In the genomic region with DNA sequence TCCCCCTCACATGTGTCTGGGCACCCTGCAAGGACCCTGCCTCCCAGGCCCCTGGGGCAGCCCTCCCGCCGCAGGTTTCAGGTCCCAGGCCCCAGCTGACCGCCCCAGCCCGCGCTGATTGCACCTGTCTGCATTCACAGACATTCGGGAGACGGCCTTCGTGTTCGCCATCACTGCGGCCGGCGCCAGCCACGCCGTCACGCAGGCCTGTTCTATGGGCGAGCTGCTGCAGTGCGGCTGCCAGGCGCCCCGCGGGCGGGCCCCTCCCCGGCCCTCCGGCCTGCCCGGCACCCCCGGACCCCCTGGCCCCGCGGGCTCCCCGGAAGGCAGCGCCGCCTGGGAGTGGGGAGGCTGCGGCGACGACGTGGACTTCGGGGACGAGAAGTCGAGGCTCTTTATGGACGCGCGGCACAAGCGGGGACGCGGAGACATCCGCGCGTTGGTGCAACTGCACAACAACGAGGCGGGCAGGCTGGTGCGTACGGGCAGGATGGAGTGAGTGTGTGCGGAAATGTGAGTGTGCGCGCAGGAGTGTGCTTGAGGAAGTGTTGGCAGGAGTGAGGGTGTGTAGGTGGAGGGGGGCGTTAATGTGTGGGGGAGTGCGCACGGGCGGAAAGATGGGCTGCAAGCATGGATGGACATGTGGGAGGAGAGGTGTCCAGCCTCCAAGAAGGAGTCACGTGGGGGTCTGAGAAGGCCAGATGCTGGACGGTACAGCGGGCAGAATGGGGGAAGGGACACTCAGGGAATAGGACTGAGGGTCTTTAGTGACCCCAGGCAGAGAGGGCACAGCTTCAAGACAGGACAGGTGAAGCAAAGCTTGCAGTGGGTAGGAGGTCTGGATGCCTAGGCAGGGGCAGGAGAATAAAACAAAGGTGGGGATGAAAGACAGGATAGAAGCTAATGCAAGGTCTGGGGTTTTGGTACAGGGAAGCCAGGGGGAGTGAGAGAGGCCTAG, we compare ENCODE assay signal across 11 cellular contexts. TPM values are rescaled to one million over a fixed set of nuclear protein-coding genes. Genes with fewer than 3 reads are reported as not detected.
DNase-seq lines count a peak whose midpoint lies in the region; ATAC-seq and TF ChIP-seq lines count a peak whose summit lies in the region.
"Had no signal": no experiment of that assay in that cellular context is flagged by ENCODE, and none has a peak within 500 bp of the region (broad histone marks: within the 10 kb centered on the region; RNA-seq: fewer than 3 reads in every experiment).

No MANE protein-coding gene starts in this region.

- no peak for DNase-seq in stimulated activated naive CD8-positive, alpha-beta T cell treated with anti-CD3 and anti-CD28 coated beads, Interleukin-15, Interleukin-2, amounts not matched to agents 100 U/mL and 50 U/mL, for 24 hours
- DNase-seq in activated CD4-positive, alpha-beta T cell treated with anti-CD3 and anti-CD28 coated beads, Interleukin-2, amount 10 ng/mL, durations not matched to agents 7 days and 5 days: no peak
- DNase-seq in memory B cell (ENCODE audit: low spot score in 2 of 2) (no peak), vagina (ENCODE audit: extremely low spot score in 2 of 2) (no peak), kidney tubule cell (ENCODE audit: low spot score) (no peak)
- DNase-seq: activated effector memory CD4-positive, alpha-beta T cell treated with anti-CD3 and anti-CD28 coated beads, Interleukin-2, amount 50 U/mL, for 16 hours had no signal

- CTCF ChIA-PET in activated CD4-positive, alpha-beta T cell treated with anti-CD3 and anti-CD28 coated beads, Interleukin-2, amount 10 ng/mL, durations not matched to agents 7 days and 5 days (lab: Charles Lee): interaction anchor here (0.6 to 27.4 kb wide), 4 partner anchors 24 to 298 kb away, joined by 3 to 669 read pairs (median 5); no protein-coding TSS in a partner anchor

- H3K27ac Mint-ChIP-seq in stimulated activated naive CD8-positive, alpha-beta T cell treated with anti-CD3 and anti-CD28 coated beads, Interleukin-15, Interleukin-2, amounts not matched to agents 100 ng/mL and 50 ng/mL, for 24 hours: peak overlapping the region; percentile 11
- H3K27ac Mint-ChIP-seq in activated CD4-positive, alpha-beta T cell treated with anti-CD3 and anti-CD28 coated beads, Interleukin-2, amount 10 ng/mL, durations not matched to agents 7 days and 5 days: no peak overlapping the region
- H3K27ac Mint-ChIP-seq in memory B cell: no peak overlapping the region

- no peaks in the 10 kb centered on the region for H3K9me3 ChIP-seq in vagina

- H3K4me1 Mint-ChIP-seq in stimulated activated naive CD8-positive, alpha-beta T cell treated with anti-CD3 and anti-CD28 coated beads, Interleukin-15, Interleukin-2, amounts not matched to agents 100 ng/mL and 50 ng/mL, for 24 hours (ENCODE audit: low read depth): peaks cover 23% of the 10 kb centered on the region
- H3K4me1 Mint-ChIP-seq in activated CD4-positive, alpha-beta T cell treated with anti-CD3 and anti-CD28 coated beads, Interleukin-2, amount 10 ng/mL, durations not matched to agents 7 days and 5 days: peaks cover 11% of the 10 kb centered on the region
- peaks cover 24% of the 10 kb centered on the region for H3K4me1 Mint-ChIP-seq in memory B cell

- peaks cover 5% of the 10 kb centered on the region for H3K27me3 ChIP-seq in vagina

- H3K4me3 Mint-ChIP-seq in stimulated activated naive CD8-positive, alpha-beta T cell treated with anti-CD3 and anti-CD28 coated beads, Interleukin-15, Interleukin-2, amounts not matched to agents 100 ng/mL and 50 ng/mL, for 24 hours: peak overlapping the region; percentile 74
- H3K4me3 Mint-ChIP-seq in activated CD4-positive, alpha-beta T cell treated with anti-CD3 and anti-CD28 coated beads, Interleukin-2, amount 10 ng/mL, durations not matched to agents 7 days and 5 days: peak overlapping the region; percentile 9
- peak overlapping the region; percentile 87 for H3K4me3 Mint-ChIP-seq in memory B cell

- no peaks in the 10 kb centered on the region for H3K36me3 ChIP-seq in vagina

- H3K27me3 Mint-ChIP-seq in stimulated activated naive CD8-positive, alpha-beta T cell treated with anti-CD3 and anti-CD28 coated beads, Interleukin-15, Interleukin-2, amounts not matched to agents 100 ng/mL and 50 ng/mL, for 24 hours: peaks cover 61% of the 10 kb centered on the region
- peaks cover 75% of the 10 kb centered on the region for H3K27me3 Mint-ChIP-seq in activated CD4-positive, alpha-beta T cell treated with anti-CD3 and anti-CD28 coated beads, Interleukin-2, amount 10 ng/mL, durations not matched to agents 7 days and 5 days
- H3K27me3 Mint-ChIP-seq in memory B cell: peaks cover 17% of the 10 kb centered on the region

- H3K27ac ChIP-seq in vagina: no peak overlapping the region

- TF ChIP-seq CTCF in vagina (IDR thresholded peaks at IDR 0.05): no peak

- H3K4me1 ChIP-seq in vagina: peaks cover 13% of the 10 kb centered on the region

- no peak for TF ChIP-seq POLR2A in vagina (IDR thresholded peaks at IDR 0.05)

- H3K36me3 Mint-ChIP-seq in stimulated activated naive CD8-positive, alpha-beta T cell treated with anti-CD3 and anti-CD28 coated beads, Interleukin-15, Interleukin-2, amounts not matched to agents 100 ng/mL and 50 ng/mL, for 24 hours (ENCODE audit: low read depth): no peaks in the 10 kb centered on the region
- H3K36me3 Mint-ChIP-seq in activated CD4-positive, alpha-beta T cell treated with anti-CD3 and anti-CD28 coated beads, Interleukin-2, amount 10 ng/mL, durations not matched to agents 7 days and 5 days (ENCODE audit: low read depth): no peaks in the 10 kb centered on the region
- H3K36me3 Mint-ChIP-seq in memory B cell: peaks cover 1% of the 10 kb centered on the region

- POLR2A ChIA-PET in activated CD4-positive, alpha-beta T cell treated with anti-CD3 and anti-CD28 coated beads, Interleukin-2, amount 10 ng/mL, durations not matched to agents 7 days and 5 days (lab: Charles Lee): no interaction called here

- intact Hi-C loops in vagina (cut with DNase I): no loop called here

- no peaks in the 10 kb centered on the region for H3K9me3 Mint-ChIP-seq in stimulated activated naive CD8-positive, alpha-beta T cell treated with anti-CD3 and anti-CD28 coated beads, Interleukin-15, Interleukin-2, amounts not matched to agents 100 ng/mL and 50 ng/mL, for 24 hours
- H3K9me3 Mint-ChIP-seq in activated CD4-positive, alpha-beta T cell treated with anti-CD3 and anti-CD28 coated beads, Interleukin-2, amount 10 ng/mL, durations not matched to agents 7 days and 5 days: no peaks in the 10 kb centered on the region
- H3K9me3 Mint-ChIP-seq in memory B cell: no peaks in the 10 kb centered on the region

- H3K4me3 ChIP-seq in vagina: peak overlapping the region; percentile 12 to 30

- ATAC-seq in stimulated activated naive CD8-positive, alpha-beta T cell treated with anti-CD3 and anti-CD28 coated beads, Interleukin-15, Interleukin-2, amounts not matched to agents 100 U/mL and 50 U/mL, for 24 hours: no peak
- ATAC-seq in memory B cell (ENCODE audit: low read depth) (peak; percentile 52), HG02763 (IDR thresholded peaks at IDR 0.05; ENCODE audit: unreplicated experiment) (no peak), GM18867 (IDR thresholded peaks at IDR 0.05; ENCODE audit: unreplicated experiment) (no peak)

RNA-seq across cellular contexts. Expression of gene WNT10A, which starts 9.0 kb away (rescaled TPM):
- total RNA-seq in activated CD4-positive, alpha-beta T cell treated with anti-CD3 and anti-CD28 coated beads, Interleukin-2, amount 10 ng/mL, durations not matched to agents 7 days and 5 days: under 1 TPM; 0.10 TPM
- total RNA-seq in vagina: 2.5 TPM
- total RNA-seq: HT1080 had no signal

RNA-seq across cellular contexts. Expression of gene WNT6, which starts 12.0 kb away (rescaled TPM):
- not detected for total RNA-seq in activated CD4-positive, alpha-beta T cell treated with anti-CD3 and anti-CD28 coated beads, Interleukin-2, amount 10 ng/mL, durations not matched to agents 7 days and 5 days
- 2.0 TPM for total RNA-seq in vagina
- total RNA-seq: HT1080; T-helper 1 cell treated with Interleukin-12 subunit alpha and Interleukin-12 subunit beta and Interleukin-4 antibody, amounts not matched to agents 30 ng/mL and 1 ng/mL, for 36 hours had no signal

RNA-seq across cellular contexts. Expression of gene PRKAG3, which starts 40.0 kb away (rescaled TPM):
- total RNA-seq in activated CD4-positive, alpha-beta T cell treated with anti-CD3 and anti-CD28 coated beads, Interleukin-2, amount 10 ng/mL, durations not matched to agents 7 days and 5 days: not detected
- not detected for total RNA-seq in vagina
- total RNA-seq: HT1080; T-helper 1 cell treated with Interleukin-12 subunit alpha and Interleukin-12 subunit beta and Interleukin-4 antibody, amounts not matched to agents 30 ng/mL and 1 ng/mL, for 36 hours had no signal

Comparison
In these comparisons a context has a peak if more than half of its experiments do, and no peak if none do; other contexts are left out.
1. H3K4me3 Mint-ChIP-seq: peak in every context shown above with its lines; median percentile 87 in memory B cell; 74 in stimulated activated naive CD8-positive, alpha-beta T cell treated with anti-CD3 and anti-CD28 coated beads, Interleukin-15, Interleukin-2, amounts not matched to agents 100 ng/mL and 50 ng/mL, for 24 hours; 9 in activated CD4-positive, alpha-beta T cell treated with anti-CD3 and anti-CD28 coated beads, Interleukin-2, amount 10 ng/mL, durations not matched to agents 7 days and 5 days.